ENCODE assay signal across 21 cellular contexts in the genomic region with DNA sequence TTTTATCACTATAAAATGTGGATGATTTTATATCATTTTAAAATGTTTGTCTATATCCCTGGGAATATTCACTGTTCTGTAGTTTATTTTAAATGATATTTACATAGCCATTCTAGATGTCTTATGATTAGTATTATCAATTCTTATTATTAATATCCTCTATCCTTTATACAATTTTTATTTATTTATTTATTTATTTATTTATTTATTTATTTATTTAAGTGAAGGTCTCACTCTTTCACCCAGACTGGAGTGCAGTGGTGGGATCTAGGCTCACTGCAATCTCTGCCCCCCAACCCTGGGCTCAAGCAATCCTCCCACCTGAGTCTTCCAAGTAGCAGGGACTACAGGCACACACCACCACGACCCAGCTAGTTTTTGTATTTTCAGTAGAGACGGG.
DNase-seq lines count a peak whose midpoint lies in the region; ATAC-seq, FAIRE-seq and TF ChIP-seq lines count a peak whose summit lies in the region.
"Had no signal": no experiment of that assay in that cellular context is flagged by ENCODE, and none has a peak within 500 bp of the region (broad histone marks: within the 10 kb centered on the region; RNA-seq: fewer than 3 reads in every experiment).

No MANE protein-coding gene starts in this region.

- intact Hi-C loops in kidney (cut with DNase I) (no loop called here), A673 (cut with micrococcal nuclease; ENCODE audit: unreplicated experiment) (no loop called here)

- H3K4me1 ChIP-seq in A549 (no peaks in the 10 kb centered on the region), HEK293 (ENCODE audit: control insufficient read depth, insufficient read depth, low read length) (no peaks in the 10 kb centered on the region), kidney (ENCODE audit: control insufficient read depth in 1 of 2, insufficient read depth in 1 of 2, low read depth in 1 of 2, low read length in 2 of 2) (no peaks in the 10 kb centered on the region), A673 (ENCODE audit: insufficient read depth, low read length, poor library complexity, severe bottlenecking) (no peaks in the 10 kb centered on the region)
- H3K4me1 ChIP-seq: Caco-2 had no signal

- H3K36me3 ChIP-seq in HEK293 (ENCODE audit: control insufficient read depth in 2 of 2, insufficient read depth in 1 of 2, low read length in 2 of 2) (no peaks in the 10 kb centered on the region), kidney (ENCODE audit: control insufficient read depth in 1 of 2, insufficient read depth in 2 of 2, low read length in 2 of 2) (no peaks in the 10 kb centered on the region), A673 (ENCODE audit: insufficient read depth, low read length, poor library complexity, severe bottlenecking) (no peaks in the 10 kb centered on the region)

- no peak for TF ChIP-seq POLR2A in A549 (IDR thresholded peaks at IDR 0.05; ENCODE audit: low read length)

- no peaks in the 10 kb centered on the region for H3K27me3 ChIP-seq in A673 (replicated peaks; ENCODE audit: insufficient read depth, low read depth, low read length, poor library complexity)

- TF ChIP-seq EP300 in A549 (IDR thresholded peaks at IDR 0.05): no peak

- POLR2A ChIA-PET in A549 (lab: Yijun Ruan, JAX) (no interaction called here), HEK293 (lab: Yijun Ruan, JAX) (no interaction called here), A673 (lab: Charles Lee; ENCODE audit: low non-redundant PET) (no interaction called here)

- H3K4me3 ChIP-seq in A549 (no peak overlapping the region), HEK293 (ENCODE audit: low read depth, low read length) (no peak overlapping the region), kidney (ENCODE audit: low read length in 2 of 2) (no peak overlapping the region), A673 (ENCODE audit: low read depth, low read length, poor library complexity, severe bottlenecking) (no peak overlapping the region)
- H3K4me3 ChIP-seq: GM23248, K562 had no signal

- DNase-seq in A549 (ENCODE audit: low read depth in 1 of 2, low spot score in 1 of 2) (no peak), kidney (no peak), NCI-H226 (no peak), DMS114 treated with DMSO at 0.1 percent for 48 hours (lab: John Stamatoyannopoulos, UW; ENCODE audit: unreplicated experiment) (no peak), A673 (ENCODE audit: low spot score) (no peak), DMS 273 (lab: John Stamatoyannopoulos, UW; ENCODE audit: unreplicated experiment) (no peak)
- DNase-seq: 8988T; AML-193; Caco-2; CD4-positive, alpha-beta T cell; DMS79 treated with DMSO at 0.1 percent for 48 hours; GM23248; HCEC 1CT; IMR-90 had no signal

- CTCF ChIA-PET in A549 (lab: Yijun Ruan, JAX): no interaction called here
- CTCF ChIA-PET in HEK293 (lab: Yijun Ruan, JAX): no interaction called here
- CTCF ChIA-PET in A673 (lab: Charles Lee): no interaction called here

- H3K27ac ChIP-seq in A549: no peak overlapping the region
- H3K27ac ChIP-seq in HEK293 (ENCODE audit: extremely low read depth, low read depth, low read length): no peak overlapping the region
- H3K27ac ChIP-seq in kidney (ENCODE audit: low read depth in 2 of 2, low read length in 2 of 2): no peak overlapping the region
- no peak overlapping the region for H3K27ac ChIP-seq in A673 (ENCODE audit: low read depth, low read length, poor library complexity, severe bottlenecking)
- H3K27ac ChIP-seq: C4-2B, GM23248 had no signal

- FAIRE-seq in A549 (lab: Jason Lieb, UNC) (no peak), kidney (lab: Jason Lieb, UNC) (peak; percentile 17)
- FAIRE-seq: D721Med, GM12891, H54, HTR-8/SVneo, K562 had no signal

- H3K9ac ChIP-seq in kidney (ENCODE audit: low read length in 2 of 2): no peak overlapping the region
- H3K9ac ChIP-seq: GM23248 had no signal

- BruUV-seq in A673 (replicated peaks; lab: Mats Ljungman, UMichigan): no TSS peak

- no peak for ATAC-seq in A549
- ATAC-seq: K562 had no signal

- TF ChIP-seq CTCF in A549 (IDR thresholded peaks at IDR 0.05): no peak
- no peak for TF ChIP-seq CTCF in HEK293 (tag by site-specific recombination; IDR thresholded peaks at IDR 0.05)
- TF ChIP-seq CTCF in kidney (IDR thresholded peaks at IDR 0.05; ENCODE audit: borderline replicate concordance, extremely low read depth, insufficient read depth): no peak
- TF ChIP-seq CTCF in A673 (conservative IDR thresholded peaks at IDR 0.05; ENCODE audit: low read depth, low read length): no peak

- H3K9me3 ChIP-seq in A549: no peaks in the 10 kb centered on the region
- no peaks in the 10 kb centered on the region for H3K9me3 ChIP-seq in HEK293 (ENCODE audit: control insufficient read depth, insufficient read depth, low read depth, low read length)
- H3K9me3 ChIP-seq in kidney (ENCODE audit: control insufficient read depth in 1 of 2, low read length in 2 of 2): no peaks in the 10 kb centered on the region
- no peaks in the 10 kb centered on the region for H3K9me3 ChIP-seq in A673 (ENCODE audit: low read depth, low read length, poor library complexity, severe bottlenecking)
- H3K9me3 ChIP-seq: Caco-2 had no signal

- TF ChIP-seq RAD21 in A549 (conservative IDR thresholded peaks at IDR 0.05 in 1 of 2, IDR thresholded peaks at IDR 0.05 in 1 of 2): no peak

- 25% methylated on average over 2 of the region's 2 CpGs for WGBS in A549 (ENCODE audit: missing lambda C conversion rate)

- H3K4me2 ChIP-seq in A549: no peak overlapping the region

TF ChIP-seq in A549, 52 proteins besides CTCF, POLR2A, EP300 and RAD21:
- TF ChIP-seq RFX5 (IDR thresholded peaks at IDR 0.05) (no peak), EHF (CRISPR knock-in tag; IDR thresholded peaks at IDR 0.05) (no peak), KDM1A (IDR thresholded peaks at IDR 0.05; ENCODE audit: low read depth) (no peak), NR3C1 (IDR thresholded peaks at IDR 0.05) (no peak), ZC3H11A (IDR thresholded peaks at IDR 0.05) (peak; percentile 72), HEYL (CRISPR knock-in tag; IDR thresholded peaks at IDR 0.05) (no peak)
- TF ChIP-seq, protein P1, sequence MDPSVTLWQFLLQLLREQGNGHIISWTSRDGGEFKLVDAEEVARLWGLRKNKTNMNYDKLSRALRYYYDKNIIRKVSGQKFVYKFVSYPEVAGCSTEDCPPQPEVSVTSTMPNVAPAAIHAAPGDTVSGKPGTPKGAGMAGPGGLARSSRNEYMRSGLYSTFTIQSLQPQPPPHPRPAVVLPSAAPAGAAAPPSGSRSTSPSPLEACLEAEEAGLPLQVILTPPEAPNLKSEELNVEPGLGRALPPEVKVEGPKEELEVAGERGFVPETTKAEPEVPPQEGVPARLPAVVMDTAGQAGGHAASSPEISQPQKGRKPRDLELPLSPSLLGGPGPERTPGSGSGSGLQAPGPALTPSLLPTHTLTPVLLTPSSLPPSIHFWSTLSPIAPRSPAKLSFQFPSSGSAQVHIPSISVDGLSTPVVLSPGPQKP (IDR thresholded peaks at IDR 0.05; ENCODE audit: low read depth, low read length): no peak

TF ChIP-seq in HEK293, 187 proteins besides CTCF, POLR2A, EP300 and RAD21 (continues in another document):
- TF ChIP-seq, protein P2, sequence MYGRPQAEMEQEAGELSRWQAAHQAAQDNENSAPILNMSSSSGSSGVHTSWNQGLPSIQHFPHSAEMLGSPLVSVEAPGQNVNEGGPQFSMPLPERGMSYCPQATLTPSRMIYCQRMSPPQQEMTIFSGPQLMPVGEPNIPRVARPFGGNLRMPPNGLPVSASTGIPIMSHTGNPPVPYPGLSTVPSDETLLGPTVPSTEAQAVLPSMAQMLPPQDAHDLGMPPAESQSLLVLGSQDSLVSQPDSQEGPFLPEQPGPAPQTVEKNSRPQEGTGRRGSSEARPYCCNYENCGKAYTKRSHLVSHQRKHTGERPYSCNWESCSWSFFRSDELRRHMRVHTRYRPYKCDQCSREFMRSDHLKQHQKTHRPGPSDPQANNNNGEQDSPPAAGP (tag by site-specific recombination; IDR thresholded peaks at IDR 0.05): no peak
- TF ChIP-seq ZNF560 (tag by site-specific recombination; IDR thresholded peaks at IDR 0.05; ENCODE audit: borderline replicate concordance): no peak
- no peak for TF ChIP-seq GLIS1 (tag by site-specific recombination; IDR thresholded peaks at IDR 0.05)
- TF ChIP-seq ZNF416 (tag by site-specific recombination; IDR thresholded peaks at IDR 0.05): no peak
- TF ChIP-seq ZNF354C (tag by site-specific recombination; IDR thresholded peaks at IDR 0.05; ENCODE audit: borderline replicate concordance, low read depth): 0 out of 2 replicates have a peak, but pooled peaks have one; percentile 48
- TF ChIP-seq ZNF18 (tag by site-specific recombination; IDR thresholded peaks at IDR 0.05): no peak
- TF ChIP-seq SETDB1 (IDR thresholded peaks at IDR 0.05; ENCODE audit: insufficient read length, low read length): no peak
- no peak for TF ChIP-seq ZNF274 (IDR thresholded peaks at IDR 0.05; ENCODE audit: low read length)
- no peak for TF ChIP-seq ZNF274 (tag by site-specific recombination; IDR thresholded peaks at IDR 0.05; ENCODE audit: borderline replicate concordance)
- TF ChIP-seq ZNF548 (tag by site-specific recombination; IDR thresholded peaks at IDR 0.05): no peak
- TF ChIP-seq ZNF623 (tag by site-specific recombination; IDR thresholded peaks at IDR 0.05): peak; percentile 66
- TF ChIP-seq ZSCAN16 (tag by site-specific recombination; IDR thresholded peaks at IDR 0.05): no peak
- TF ChIP-seq, protein P3, sequence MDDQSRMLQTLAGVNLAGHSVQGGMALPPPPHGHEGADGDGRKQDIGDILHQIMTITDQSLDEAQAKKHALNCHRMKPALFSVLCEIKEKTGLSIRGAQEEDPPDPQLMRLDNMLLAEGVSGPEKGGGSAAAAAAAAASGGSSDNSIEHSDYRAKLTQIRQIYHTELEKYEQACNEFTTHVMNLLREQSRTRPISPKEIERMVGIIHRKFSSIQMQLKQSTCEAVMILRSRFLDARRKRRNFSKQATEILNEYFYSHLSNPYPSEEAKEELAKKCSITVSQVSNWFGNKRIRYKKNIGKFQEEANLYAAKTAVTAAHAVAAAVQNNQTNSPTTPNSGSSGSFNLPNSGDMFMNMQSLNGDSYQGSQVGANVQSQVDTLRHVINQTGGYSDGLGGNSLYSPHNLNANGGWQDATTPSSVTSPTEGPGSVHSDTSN (CRISPR knock-in tag; IDR thresholded peaks at IDR 0.05): no peak

Comparison
In these comparisons a context has a peak if more than half of its experiments do, and no peak if none do; other contexts are left out.
1. Of the 5 proteins assayed by ChIP-seq in both HEK293 and A549: peak only in HEK293: REST; only in A549: none; in both: none; in neither: 4.